In genomic region chr18:79517322-79517721, GRCh38 we compare ENCODE assay signal across 11 cellular contexts.
DNase-seq lines count a peak whose midpoint lies in the region; ATAC-seq lines count a peak whose summit lies in the region.
"Had no signal": no experiment of that assay in that cellular context is flagged by ENCODE, and none has a peak within 500 bp of the region (broad histone marks: within the 10 kb centered on the region; RNA-seq: fewer than 3 reads in every experiment).

No MANE protein-coding gene starts in this region.

- peaks cover 66% of the 10 kb centered on the region for H3K4me1 Mint-ChIP-seq in activated T-cell treated with anti-CD3 and anti-CD28 coated beads, Interleukin-2, amount 50 U/mL, for 72 hours (ENCODE audit: low read depth)
- peaks cover 40% of the 10 kb centered on the region for H3K4me1 Mint-ChIP-seq in memory B cell

- peaks cover 2 to 8% of the 10 kb centered on the region in 2 donors for H3K36me3 Mint-ChIP-seq in activated T-cell treated with anti-CD3 and anti-CD28 coated beads, Interleukin-2, amount 50 U/mL, for 72 hours (ENCODE audit: insufficient read depth in 2 of 2)
- peaks cover 4% of the 10 kb centered on the region for H3K36me3 Mint-ChIP-seq in memory B cell

- peak overlapping the region; percentile 100 for H3K27ac Mint-ChIP-seq in activated T-cell treated with anti-CD3 and anti-CD28 coated beads, Interleukin-2, amount 50 U/mL, for 72 hours
- H3K27ac Mint-ChIP-seq in memory B cell, result peak overlapping the region; percentile 91

- peak; percentile 48 for DNase-seq in activated T-cell treated with anti-CD3 and anti-CD28 coated beads for 48 hours (ENCODE audit: low read depth)
- no peak for DNase-seq in activated T-cell treated with anti-CD3 and anti-CD28 coated beads for 4 hours
- peak; percentile 60 to 75 for DNase-seq in activated T-cell treated with anti-CD3 and anti-CD28 coated beads, Interleukin-2, amount 50 U/mL, for 72 hours
- DNase-seq in memory B cell (ENCODE audit: low spot score in 2 of 2), result no peak
- peak; percentile 39 for DNase-seq in ureter (ENCODE audit: low spot score)
- no peak for DNase-seq in C1 segment of cervical spinal cord (lab: John Stamatoyannopoulos, UW)
- DNase-seq in NCI-H2107 treated with DMSO at 0.1 percent for 48 hours (lab: John Stamatoyannopoulos, UW; ENCODE audit: unreplicated experiment), result no peak
- no peak for DNase-seq in NCI-H510A treated with DMSO at 0.1 percent for 48 hours (lab: John Stamatoyannopoulos, UW)
- DNase-seq: GDM1 had no signal

- H3K4me3 Mint-ChIP-seq in activated T-cell treated with anti-CD3 and anti-CD28 coated beads, Interleukin-2, amount 50 U/mL, for 72 hours, result peak overlapping the region; percentile 86 to 97
- H3K4me3 Mint-ChIP-seq in memory B cell, result peak overlapping the region; percentile 69

- ATAC-seq in activated T-cell treated with anti-CD3 and anti-CD28 coated beads, Interleukin-2, amount 50 U/mL, for 72 hours (replicated peaks in 1 of 2), result peak; percentile 42 to 49
- peak; percentile 39 for ATAC-seq in memory B cell (ENCODE audit: low read depth)
- ATAC-seq: heart left ventricle, Right ventricle myocardium inferior had no signal

- no peaks in the 10 kb centered on the region for H3K27me3 Mint-ChIP-seq in activated T-cell treated with anti-CD3 and anti-CD28 coated beads, Interleukin-2, amount 50 U/mL, for 72 hours (ENCODE audit: low read depth)
- no peaks in the 10 kb centered on the region for H3K27me3 Mint-ChIP-seq in memory B cell

- no peaks in the 10 kb centered on the region for H3K9me3 Mint-ChIP-seq in activated T-cell treated with anti-CD3 and anti-CD28 coated beads, Interleukin-2, amount 50 U/mL, for 72 hours
- no peaks in the 10 kb centered on the region for H3K9me3 Mint-ChIP-seq in memory B cell

Comparison
In these comparisons a context has a peak if more than half of its experiments do, and no peak if none do; other contexts are left out.
1. DNase-seq: peak in activated T-cell treated with anti-CD3 and anti-CD28 coated beads for 48 hours (single experiment), activated T-cell treated with anti-CD3 and anti-CD28 coated beads, Interleukin-2, amount 50 U/mL, for 72 hours (2 of 2) and ureter (single experiment); none in activated T-cell treated with anti-CD3 and anti-CD28 coated beads for 4 hours (single experiment), memory B cell (0 of 2), C1 segment of cervical spinal cord (0 of 14), NCI-H2107 treated with DMSO at 0.1 percent for 48 hours (single experiment) and NCI-H510A treated with DMSO at 0.1 percent for 48 hours (single experiment).